Comparison of ENCODE assay signal across 8 cellular contexts in the genomic region with DNA sequence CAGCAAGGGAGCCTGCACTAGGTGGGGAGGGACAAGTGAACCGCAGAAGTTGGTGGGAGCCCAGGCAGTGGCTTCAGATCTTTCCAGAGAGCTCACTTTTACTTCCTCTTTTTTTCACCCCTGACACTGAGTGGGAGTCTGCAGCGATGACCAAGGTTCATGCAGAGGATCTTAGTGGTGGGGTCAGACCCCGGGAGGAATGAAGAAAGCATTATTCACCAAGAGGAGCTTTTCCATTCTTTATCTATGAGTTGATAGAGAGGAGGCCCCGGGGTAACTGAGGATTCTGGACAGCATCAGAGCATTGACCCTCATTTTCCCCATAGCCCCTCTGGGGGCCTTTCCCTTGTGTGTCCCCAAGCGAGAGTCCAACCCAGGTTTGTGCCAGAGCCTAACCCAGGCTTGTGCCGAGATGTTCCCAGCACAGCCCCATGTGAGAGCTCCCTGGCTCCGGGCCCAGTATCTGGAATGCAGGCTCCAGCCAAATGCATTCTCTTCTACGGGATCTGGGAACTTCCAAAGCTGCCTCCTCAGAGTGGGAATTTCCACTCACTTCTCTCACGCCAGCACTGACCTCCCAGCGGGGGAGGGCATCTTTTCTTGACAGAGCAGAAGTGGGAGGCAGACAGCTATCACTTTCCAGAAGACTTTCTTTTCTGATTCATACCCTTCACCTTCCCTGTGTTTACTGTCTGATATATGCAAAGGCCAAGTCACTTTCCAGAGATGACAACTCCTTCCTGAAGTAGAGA.
DNase-seq lines count a peak whose midpoint lies in the region; ATAC-seq and FAIRE-seq lines count a peak whose summit lies in the region.

No MANE protein-coding gene starts in this region.

- peak; percentile 91 for DNase-seq in GM03348 (ENCODE audit: low spot score)
- DNase-seq in NOMO-1 treated with DMSO at 0.1 percent for 48 hours (lab: John Stamatoyannopoulos, UW; ENCODE audit: unreplicated experiment): peak; percentile 91
- peak; percentile 42 for DNase-seq in middle frontal gyrus (ENCODE audit: extremely low spot score, low spot score)
- no peak for DNase-seq in NCI-H1436 (lab: John Stamatoyannopoulos, UW)
- no peak for DNase-seq in SHP77 (lab: John Stamatoyannopoulos, UW)

- ATAC-seq in HG03139 (IDR thresholded peaks at IDR 0.05; ENCODE audit: unreplicated experiment): no peak
- no peak for ATAC-seq in HG03565 (IDR thresholded peaks at IDR 0.05; ENCODE audit: unreplicated experiment)

- FAIRE-seq in endometrium (lab: Jason Lieb, UNC): peak; percentile 80

Comparison
In these comparisons a context has a peak if more than half of its experiments do, and no peak if none do; other contexts are left out.
1. DNase-seq: peak in GM03348 (single experiment), NOMO-1 treated with DMSO at 0.1 percent for 48 hours (single experiment) and middle frontal gyrus (single experiment); none in NCI-H1436 (single experiment) and SHP77 (0 of 2).